In the genomic region with DNA sequence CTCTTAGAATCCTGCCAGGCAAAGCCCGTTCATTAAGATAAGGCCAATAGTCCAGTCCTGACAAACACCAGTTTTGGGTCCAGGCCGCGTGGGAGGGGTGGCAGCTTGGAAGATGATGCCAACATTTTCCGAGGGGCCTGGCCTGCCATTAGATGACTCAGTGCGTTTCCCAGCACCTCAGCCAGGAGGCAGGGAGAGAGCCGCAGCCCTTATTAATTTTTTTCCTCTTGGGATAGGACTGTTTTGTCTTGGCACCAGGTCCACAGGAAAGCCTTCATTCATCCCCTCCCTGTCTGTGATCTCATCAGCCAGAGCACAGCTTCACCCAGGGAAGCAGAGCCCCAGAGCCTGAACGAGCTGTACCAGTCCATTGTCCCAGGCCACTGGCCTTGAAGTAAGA, we compare ENCODE assay signal across 1 cellular context.
TF ChIP-seq lines count a peak whose summit lies in the region.

No MANE protein-coding gene starts in this region.

TF ChIP-seq in IMR-90, 13 proteins besides CTCF, POLR2A, EP300 and RAD21:
- TF ChIP-seq SMC3 (IDR thresholded peaks at IDR 0.05; ENCODE audit: low read depth, low read length) = no peak
- no peak for TF ChIP-seq MXI1 (IDR thresholded peaks at IDR 0.05; ENCODE audit: borderline replicate concordance, low read depth, low read length)
- TF ChIP-seq CHD1 (IDR thresholded peaks at IDR 0.05; ENCODE audit: low read depth, low read length) = no peak
- no peak for TF ChIP-seq NFE2L2 (IDR thresholded peaks at IDR 0.05; ENCODE audit: low read depth, low read length)
- TF ChIP-seq, protein P1, sequence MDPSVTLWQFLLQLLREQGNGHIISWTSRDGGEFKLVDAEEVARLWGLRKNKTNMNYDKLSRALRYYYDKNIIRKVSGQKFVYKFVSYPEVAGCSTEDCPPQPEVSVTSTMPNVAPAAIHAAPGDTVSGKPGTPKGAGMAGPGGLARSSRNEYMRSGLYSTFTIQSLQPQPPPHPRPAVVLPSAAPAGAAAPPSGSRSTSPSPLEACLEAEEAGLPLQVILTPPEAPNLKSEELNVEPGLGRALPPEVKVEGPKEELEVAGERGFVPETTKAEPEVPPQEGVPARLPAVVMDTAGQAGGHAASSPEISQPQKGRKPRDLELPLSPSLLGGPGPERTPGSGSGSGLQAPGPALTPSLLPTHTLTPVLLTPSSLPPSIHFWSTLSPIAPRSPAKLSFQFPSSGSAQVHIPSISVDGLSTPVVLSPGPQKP (IDR thresholded peaks at IDR 0.05; ENCODE audit: borderline replicate concordance, low read depth, low read length) = no peak
- TF ChIP-seq BHLHE40 (IDR thresholded peaks at IDR 0.05; ENCODE audit: low read depth, low read length) = no peak
- no peak for TF ChIP-seq FOS (IDR thresholded peaks at IDR 0.05; ENCODE audit: low read depth, low read length)
- TF ChIP-seq MAFK (IDR thresholded peaks at IDR 0.05; ENCODE audit: low read depth, low read length) = no peak
- no peak for TF ChIP-seq CEBPB (IDR thresholded peaks at IDR 0.05; ENCODE audit: low read depth, low read length)
- no peak for TF ChIP-seq RCOR1 (IDR thresholded peaks at IDR 0.05; ENCODE audit: insufficient replicate concordance, low read length)
- no peak for TF ChIP-seq RFX5 (IDR thresholded peaks at IDR 0.05; ENCODE audit: low read depth, low read length)
- TF ChIP-seq, protein P2, sequence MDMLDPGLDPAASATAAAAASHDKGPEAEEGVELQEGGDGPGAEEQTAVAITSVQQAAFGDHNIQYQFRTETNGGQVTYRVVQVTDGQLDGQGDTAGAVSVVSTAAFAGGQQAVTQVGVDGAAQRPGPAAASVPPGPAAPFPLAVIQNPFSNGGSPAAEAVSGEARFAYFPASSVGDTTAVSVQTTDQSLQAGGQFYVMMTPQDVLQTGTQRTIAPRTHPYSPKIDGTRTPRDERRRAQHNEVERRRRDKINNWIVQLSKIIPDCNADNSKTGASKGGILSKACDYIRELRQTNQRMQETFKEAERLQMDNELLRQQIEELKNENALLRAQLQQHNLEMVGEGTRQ (IDR thresholded peaks at IDR 0.05; ENCODE audit: low read depth, low read length) = no peak
- no peak for TF ChIP-seq MAZ (IDR thresholded peaks at IDR 0.05; ENCODE audit: borderline replicate concordance, low read depth, low read length)
